In genomic region chrY:7444141-7444540, GRCh38 we compare ENCODE assay signal across 7 cellular contexts.
"Had no signal": no experiment of that assay in that cellular context is flagged by ENCODE, and none has a peak within 500 bp of the region (broad histone marks: within the 10 kb centered on the region; RNA-seq: fewer than 3 reads in every experiment).

No MANE protein-coding gene starts in this region.

- H3K27ac Mint-ChIP-seq: IgD-negative memory B cell had no signal

- H3K27ac ChIP-seq: HL-60 had no signal

- H3K4me3 ChIP-seq: K562 had no signal

- H3K4me3 Mint-ChIP-seq: IgD-negative memory B cell had no signal

- H3K27me3 Mint-ChIP-seq: IgD-negative memory B cell had no signal

- ATAC-seq: HepG2, K562 had no signal

- DNase-seq: IMR-90, KBM-7, KG1 had no signal

- H3K36me3 Mint-ChIP-seq: IgD-negative memory B cell had no signal

- H3K4me1 Mint-ChIP-seq: IgD-negative memory B cell had no signal

- H3K9me3 Mint-ChIP-seq: IgD-negative memory B cell had no signal
